11 cellular contexts compared by ENCODE assay signal in the genomic region with DNA sequence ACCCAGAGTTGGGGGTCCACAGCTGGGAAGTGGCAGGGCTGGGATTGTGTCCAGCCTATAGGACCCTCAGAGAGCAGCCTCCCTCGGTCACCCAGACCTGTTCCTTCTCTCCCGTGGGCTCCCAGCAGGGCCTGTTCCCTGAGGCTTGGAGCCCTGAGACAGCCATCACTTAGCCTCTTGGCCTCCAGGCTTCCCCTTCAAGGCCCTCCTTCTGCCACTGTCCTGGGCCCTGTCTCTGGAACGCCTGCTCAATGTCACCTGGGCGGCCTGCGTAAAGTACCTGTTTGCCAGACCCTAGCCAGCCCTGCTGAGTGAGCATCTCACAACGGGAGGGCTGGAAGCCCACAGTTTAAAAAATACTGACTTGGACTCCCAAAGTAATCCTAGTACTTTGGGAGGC. TPM values are rescaled to one million over a fixed set of nuclear protein-coding genes. Genes with fewer than 3 reads are reported as not detected.
DNase-seq lines count a peak whose midpoint lies in the region; ATAC-seq and TF ChIP-seq lines count a peak whose summit lies in the region.
"Had no signal": no experiment of that assay in that cellular context is flagged by ENCODE, and none has a peak within 500 bp of the region (broad histone marks: within the 10 kb centered on the region; RNA-seq: fewer than 3 reads in every experiment).

No MANE protein-coding gene starts in this region.

- H3K27me3 Mint-ChIP-seq in activated B cell treated with CpG ODN at 0.5 μM for 24 hours, result peaks cover 3% of the 10 kb centered on the region
- no peaks in the 10 kb centered on the region for H3K27me3 Mint-ChIP-seq in stimulated activated memory B cell treated with anti-CD40 and anti-IgM and Interleukin-4, amounts not matched to agents 10 μg/mL and 1 μg/mL and 100 μg/mL, for 72 hours
- H3K27me3 Mint-ChIP-seq in CD4-positive, alpha-beta T cell, result peaks cover 17% of the 10 kb centered on the region

- H4K20me1 ChIP-seq in DOHH2 (ENCODE audit: control insufficient read depth, insufficient read depth, low read depth, low read length), result no peaks in the 10 kb centered on the region

- peak overlapping the region; percentile 55 for H3K4me3 Mint-ChIP-seq in activated B cell treated with CpG ODN at 0.5 μM for 24 hours
- no peak overlapping the region for H3K4me3 Mint-ChIP-seq in stimulated activated memory B cell treated with anti-CD40 and anti-IgM and Interleukin-4, amounts not matched to agents 10 μg/mL and 1 μg/mL and 100 μg/mL, for 72 hours
- no peak overlapping the region for H3K4me3 Mint-ChIP-seq in CD4-positive, alpha-beta T cell
- H3K4me3 Mint-ChIP-seq: activated T-helper 17 cell treated with anti-CD3 and anti-CD28 coated beads, Interleukin-2, amount 50 U/mL, for 72 hours; T-helper 1 cell treated with Interleukin-12 subunit alpha and Interleukin-12 subunit beta and Interleukin-4 antibody, amounts not matched to agents 30 μg/mL and 1 μg/mL, for 36 hours had no signal

- H3K4me1 Mint-ChIP-seq in activated B cell treated with CpG ODN at 0.5 μM for 24 hours, result peaks cover 88% of the 10 kb centered on the region
- H3K4me1 Mint-ChIP-seq in stimulated activated memory B cell treated with anti-CD40 and anti-IgM and Interleukin-4, amounts not matched to agents 10 μg/mL and 1 μg/mL and 100 μg/mL, for 72 hours, result peaks cover 94% of the 10 kb centered on the region
- peaks cover 5% of the 10 kb centered on the region for H3K4me1 Mint-ChIP-seq in CD4-positive, alpha-beta T cell (ENCODE audit: low read depth)
- H3K4me1 Mint-ChIP-seq: activated T-helper 17 cell treated with anti-CD3 and anti-CD28 coated beads, Interleukin-2, amount 50 U/mL, for 72 hours had no signal

- H3K4me1 ChIP-seq in DOHH2 (ENCODE audit: control insufficient read depth, low read length), result peaks cover 98% of the 10 kb centered on the region

- CTCF ChIA-PET in activated B cell treated with CpG ODN at 0.5 μM for 24 hours (lab: Charles Lee), result no interaction called here
- CTCF ChIA-PET in CD4-positive, alpha-beta T cell (lab: Charles Lee), result no interaction called here

- H3K27me3 ChIP-seq in DOHH2 (ENCODE audit: control insufficient read depth, low read length) (no peaks in the 10 kb centered on the region), layer of hippocampus (ENCODE audit: control insufficient read depth, insufficient read depth, low read length) (no peaks in the 10 kb centered on the region)
- peaks cover 9% of the 10 kb centered on the region for H3K27me3 ChIP-seq in CD4-positive, alpha-beta T cell (ENCODE audit: control insufficient read depth, insufficient read depth, low read length)

- H3K36me3 ChIP-seq in DOHH2 (ENCODE audit: control insufficient read depth, low read length), result peaks cover 39% of the 10 kb centered on the region

- TF ChIP-seq CTCF in DOHH2 (IDR thresholded peaks at IDR 0.05; ENCODE audit: low read depth, low read length, poor library complexity, severe bottlenecking) (no peak), activated B cell treated with CpG ODN at 0.5 μM for 24 hours (IDR thresholded peaks at IDR 0.05) (no peak)
- TF ChIP-seq CTCF in CD4-positive, alpha-beta T cell (IDR thresholded peaks at IDR 0.05), result no peak

- peak overlapping the region; percentile 70 for H3K4me3 ChIP-seq in DOHH2 (ENCODE audit: low read length)

- intact Hi-C loops in activated B cell treated with CpG ODN at 0.5 μM for 24 hours (cut with micrococcal nuclease), result no loop called here
- intact Hi-C loops in CD4-positive, alpha-beta T cell (cut with DNase I, micrococcal nuclease), result no loop called here

- H3K27ac ChIP-seq in DOHH2 (ENCODE audit: low read depth, low read length) (peak overlapping the region; percentile 97), layer of hippocampus (ENCODE audit: low read depth, low read length) (peak overlapping the region; percentile 62)
- H3K27ac ChIP-seq in CD4-positive, alpha-beta T cell (ENCODE audit: low read depth, low read length), result no peak overlapping the region

- H3K9me3 ChIP-seq in DOHH2 (ENCODE audit: control insufficient read depth, insufficient read depth, low read length), result no peaks in the 10 kb centered on the region
- no peaks in the 10 kb centered on the region for H3K9me3 ChIP-seq in CD4-positive, alpha-beta T cell (ENCODE audit: control insufficient read depth, low read length)

- POLR2A ChIA-PET in activated B cell treated with CpG ODN at 0.5 μM for 24 hours (lab: Charles Lee), result interaction anchor here (0.8 to 3.4 kb wide), 7 partner anchors 9 to 64 kb away, joined by 3 to 38 read pairs (median 5); a partner anchor contains a TSS
- POLR2A ChIA-PET in CD4-positive, alpha-beta T cell (lab: Charles Lee), result no interaction called here

- H3K79me2 ChIP-seq in DOHH2 (ENCODE audit: control insufficient read depth, low read length), result peaks cover 86% of the 10 kb centered on the region

- peaks cover 42% of the 10 kb centered on the region for H3F3A ChIP-seq in DOHH2 (ENCODE audit: control insufficient read depth, insufficient read depth)

- peak overlapping the region; percentile 82 for H3K4me2 ChIP-seq in DOHH2 (ENCODE audit: low read length)

- peaks cover 5% of the 10 kb centered on the region for H3K36me3 Mint-ChIP-seq in activated B cell treated with CpG ODN at 0.5 μM for 24 hours (ENCODE audit: low read depth)
- no peaks in the 10 kb centered on the region for H3K36me3 Mint-ChIP-seq in stimulated activated memory B cell treated with anti-CD40 and anti-IgM and Interleukin-4, amounts not matched to agents 10 μg/mL and 1 μg/mL and 100 μg/mL, for 72 hours
- H3K36me3 Mint-ChIP-seq in CD4-positive, alpha-beta T cell (ENCODE audit: low read depth), result no peaks in the 10 kb centered on the region

- ATAC-seq in activated B cell treated with CpG ODN at 0.5 μM for 24 hours (ENCODE audit: low read depth) (no peak), GM19328 (IDR thresholded peaks at IDR 0.05; ENCODE audit: unreplicated experiment) (no peak)
- ATAC-seq in stimulated activated memory B cell treated with anti-CD40 and anti-IgM and Interleukin-4, amounts not matched to agents 10 μg/mL and 1 μg/mL and 100 μg/mL, for 72 hours, result no peak
- no peak for ATAC-seq in CD4-positive, alpha-beta T cell (ENCODE audit: poor library complexity)

- H3K27ac Mint-ChIP-seq in activated B cell treated with CpG ODN at 0.5 μM for 24 hours, result peak overlapping the region; percentile 70
- peak overlapping the region; percentile 97 for H3K27ac Mint-ChIP-seq in stimulated activated memory B cell treated with anti-CD40 and anti-IgM and Interleukin-4, amounts not matched to agents 10 μg/mL and 1 μg/mL and 100 μg/mL, for 72 hours
- no peak overlapping the region for H3K27ac Mint-ChIP-seq in CD4-positive, alpha-beta T cell
- H3K27ac Mint-ChIP-seq: activated T-helper 17 cell treated with anti-CD3 and anti-CD28 coated beads, Interleukin-2, amount 50 U/mL, for 72 hours; T-helper 1 cell treated with Interleukin-12 subunit alpha and Interleukin-12 subunit beta and Interleukin-4 antibody, amounts not matched to agents 30 μg/mL and 1 μg/mL, for 36 hours had no signal

- no peaks in the 10 kb centered on the region for H3K9me2 ChIP-seq in DOHH2 (replicated peaks; ENCODE audit: control insufficient read depth, low read length)

- no peak for DNase-seq in activated B cell treated with CpG ODN at 0.5 μM for 24 hours
- DNase-seq in CD4-positive, alpha-beta T cell, result no peak
- DNase-seq in NCI-H1930 (lab: John Stamatoyannopoulos, UW), result no peak
- no peak for DNase-seq in stimulated activated CD8-positive, alpha-beta memory T cell treated with anti-CD3 and anti-CD28 coated beads, Interleukin-4, amount 100 ng/mL, for 48 hours
- DNase-seq: stimulated activated CD4-positive, alpha-beta T cell treated with anti-CD3 and anti-CD28 coated beads, Interleukin-4, amount 100 ng/mL, for 1 hour had no signal

- H3K9me3 Mint-ChIP-seq in activated B cell treated with CpG ODN at 0.5 μM for 24 hours, result no peaks in the 10 kb centered on the region
- no peaks in the 10 kb centered on the region for H3K9me3 Mint-ChIP-seq in stimulated activated memory B cell treated with anti-CD40 and anti-IgM and Interleukin-4, amounts not matched to agents 10 μg/mL and 1 μg/mL and 100 μg/mL, for 72 hours
- no peaks in the 10 kb centered on the region for H3K9me3 Mint-ChIP-seq in CD4-positive, alpha-beta T cell
- H3K9me3 Mint-ChIP-seq: activated T-helper 17 cell treated with anti-CD3 and anti-CD28 coated beads, Interleukin-2, amount 50 U/mL, for 72 hours; T-helper 1 cell treated with Interleukin-12 subunit alpha and Interleukin-12 subunit beta and Interleukin-4 antibody, amounts not matched to agents 30 μg/mL and 1 μg/mL, for 36 hours had no signal

RNA-seq across cellular contexts. Expression of a gene that starts 6.5 kb away (rescaled TPM):
- 41.5 and 43.4 TPM in 2 replicates for total RNA-seq in activated B cell treated with CpG ODN at 0.5 μM for 24 hours
- total RNA-seq in CD4-positive, alpha-beta T cell, result under 1 TPM in 1 of 2 experiments, not detected in 1; 0.17 TPM

RNA-seq across cellular contexts. Expression of a gene that starts 38.8 kb away (rescaled TPM):
- 38.2 and 41.3 TPM in 2 replicates for total RNA-seq in activated B cell treated with CpG ODN at 0.5 μM for 24 hours
- total RNA-seq in CD4-positive, alpha-beta T cell, result 10 to 100 TPM; 19.8 to 20.4 TPM

RNA-seq across cellular contexts. Expression of a gene that starts 57.1 kb away (rescaled TPM):
- 363 and 368 TPM in 2 replicates for total RNA-seq in activated B cell treated with CpG ODN at 0.5 μM for 24 hours
- 100 to 1,000 TPM; 358 to 365 TPM for total RNA-seq in CD4-positive, alpha-beta T cell

Comparison
In these comparisons a context has a peak if more than half of its experiments do, and no peak if none do; other contexts are left out.
1. RNA of a gene that starts 6.5 kb away (total RNA-seq): 41.5 to 43.4 TPM in activated B cell treated with CpG ODN at 0.5 μM for 24 hours; 0.17 TPM in CD4-positive, alpha-beta T cell; every median in the first group is over 10 times any median in the second.